ENCODE assay signal across 13 cellular contexts in genomic region chr10:13990392-13990805, GRCh38.
DNase-seq lines count a peak whose midpoint lies in the region; ATAC-seq, FAIRE-seq and TF ChIP-seq lines count a peak whose summit lies in the region.
"Had no signal": no experiment of that assay in that cellular context is flagged by ENCODE, and none has a peak within 500 bp of the region (broad histone marks: within the 10 kb centered on the region; RNA-seq: fewer than 3 reads in every experiment).

No MANE protein-coding gene starts in this region.

- peaks cover 14% of the 10 kb centered on the region for H3F3A ChIP-seq in GM23248 (ENCODE audit: insufficient read depth)

- H3K9ac ChIP-seq in GM23248 = peak overlapping the region; percentile 55
- no peak overlapping the region for H3K9ac ChIP-seq in kidney (ENCODE audit: low read length in 2 of 2)
- H3K9ac ChIP-seq in skeletal muscle satellite cell (ENCODE audit: low read depth, low read length) = peak overlapping the region; percentile 56

- intact Hi-C loops in kidney (cut with DNase I) = no loop called here

- H3K9me3 ChIP-seq in GM23248 (ENCODE audit: low read depth) = no peaks in the 10 kb centered on the region
- H3K9me3 ChIP-seq in kidney (ENCODE audit: control insufficient read depth in 1 of 2, low read length in 2 of 2) = no peaks in the 10 kb centered on the region
- no peaks in the 10 kb centered on the region for H3K9me3 ChIP-seq in skeletal muscle satellite cell (replicated peaks; ENCODE audit: low read length)

- no peak for TF ChIP-seq CTCF in cardiac fibroblast (IDR thresholded peaks at IDR 0.05; ENCODE audit: low read depth, low read length)
- no peak for TF ChIP-seq CTCF in kidney (IDR thresholded peaks at IDR 0.05; ENCODE audit: borderline replicate concordance, extremely low read depth, insufficient read depth)

- 17 to 19% methylated on average over 12 of the region's 12 CpGs for WGBS in GM23248 (ENCODE audit: low coverage in 1 of 2, low lambda C conversion rate in 2 of 2, missing lambda C conversion rate in 2 of 2), 2 experiments

- H4K20me1 ChIP-seq in GM23248 (ENCODE audit: insufficient read depth) = no peaks in the 10 kb centered on the region

- H3K4me2 ChIP-seq in GM23248 (ENCODE audit: unreplicated experiment) = peak overlapping the region; percentile 69
- peak overlapping the region; percentile 65 for H3K4me2 ChIP-seq in skeletal muscle satellite cell (ENCODE audit: low read length)
- H3K4me2 ChIP-seq: PC-9 had no signal

- in situ Hi-C loops in GM23248 (cut with MboI) = no loop called here

- 0 out of 2 replicates have a peak, but pooled peaks cover 9% of the 10 kb centered on the region for H3K79me2 ChIP-seq in GM23248 (ENCODE audit: insufficient read depth)

- H3K4me1 ChIP-seq in GM23248 (ENCODE audit: insufficient read depth) (peaks cover 40% of the 10 kb centered on the region), kidney (ENCODE audit: control insufficient read depth in 1 of 2, insufficient read depth in 1 of 2, low read depth in 1 of 2, low read length in 2 of 2) (peaks cover 11% of the 10 kb centered on the region in 2 donors), skeletal muscle satellite cell (ENCODE audit: control insufficient read depth, insufficient read depth, low read length) (peaks cover 39% of the 10 kb centered on the region)

- FAIRE-seq in kidney (lab: Jason Lieb, UNC) = no peak
- FAIRE-seq: frontal cortex had no signal

- no peaks in the 10 kb centered on the region for H3K36me3 ChIP-seq in GM23248 (ENCODE audit: low read depth)
- no peaks in the 10 kb centered on the region for H3K36me3 ChIP-seq in kidney (ENCODE audit: control insufficient read depth in 1 of 2, insufficient read depth in 2 of 2, low read length in 2 of 2)
- H3K36me3 ChIP-seq in skeletal muscle satellite cell (ENCODE audit: insufficient read depth, low read length) = no peaks in the 10 kb centered on the region

- peak overlapping the region; percentile 72 for H2AFZ ChIP-seq in GM23248
- H2AFZ ChIP-seq: PC-9 had no signal

- no peak for ATAC-seq in HG03378 (IDR thresholded peaks at IDR 0.05; ENCODE audit: unreplicated experiment)
- ATAC-seq in HG03108 (IDR thresholded peaks at IDR 0.05; ENCODE audit: unreplicated experiment) = no peak

- H3K27me3 ChIP-seq in GM23248 (replicated peaks; ENCODE audit: insufficient read depth) (no peaks in the 10 kb centered on the region), skeletal muscle satellite cell (ENCODE audit: control insufficient read depth, insufficient read depth, low read length) (no peaks in the 10 kb centered on the region)

- H3K27ac ChIP-seq in GM23248 (peak overlapping the region; percentile 10; the same call in 1 of the 2 replicates), kidney (ENCODE audit: low read depth in 2 of 2, low read length in 2 of 2) (peak overlapping the region; percentile 48 to 55)
- H3K27ac ChIP-seq: PC-9 had no signal

- DNase-seq in GM23248 = peak; percentile 42
- DNase-seq in cardiac fibroblast (ENCODE audit: low read depth in 2 of 2) = peak; percentile 49 to 58
- DNase-seq in kidney = no peak
- no peak for DNase-seq in effector CD4-positive, alpha-beta T cell
- no peak for DNase-seq in hippocampal formation (lab: John Stamatoyannopoulos, UW)
- DNase-seq: activated naive CD8-positive, alpha-beta T cell treated with anti-CD3 and anti-CD28 coated beads for 36 hours; CD4-positive, alpha-beta memory T cell; NCI-H1417 treated with DMSO at 0.1 percent for 48 hours; PC-9 had no signal

- no peaks in the 10 kb centered on the region for H3K9me2 ChIP-seq in GM23248 (ENCODE audit: insufficient read depth)

- H3K4me3 ChIP-seq in GM23248 (peak overlapping the region; percentile 42), cardiac fibroblast (replicated peaks in 1 of 2; ENCODE audit: low read depth in 2 of 2, low read length in 2 of 2) (no peak overlapping the region), kidney (ENCODE audit: low read length in 2 of 2) (peak overlapping the region in 1 of 2 donors; percentile 27), skeletal muscle satellite cell (ENCODE audit: low read length) (peak overlapping the region; percentile 43)
- H3K4me3 ChIP-seq: PC-9 had no signal

Comparison
In these comparisons a context has a peak if more than half of its experiments do, and no peak if none do; other contexts are left out.
1. DNase-seq: peak in GM23248 (single experiment) and cardiac fibroblast (2 of 2); none in kidney (single experiment), effector CD4-positive, alpha-beta T cell (single experiment) and hippocampal formation (0 of 2).
2. H3K4me3 ChIP-seq: peak in GM23248 (single experiment) and skeletal muscle satellite cell (single experiment); none in cardiac fibroblast (0 of 2).
3. H3K9ac ChIP-seq: peak in GM23248 (single experiment) and skeletal muscle satellite cell (single experiment); none in kidney (0 of 2).